In genomic region chr21:39581414-39581813, GRCh38 we compare ENCODE assay signal across 2 cellular contexts.
TF ChIP-seq lines count a peak whose summit lies in the region.

No MANE protein-coding gene starts in this region.

TF ChIP-seq in GM23338, 12 proteins besides CTCF, POLR2A, EP300 and RAD21 (continued from another document):
- TF ChIP-seq ZNF331 (CRISPR knock-in tag; IDR thresholded peaks at IDR 0.05; ENCODE audit: low read depth): no peak
- TF ChIP-seq REST (IDR thresholded peaks at IDR 0.05; ENCODE audit: unreplicated experiment): no peak
- TF ChIP-seq, protein P1, sequence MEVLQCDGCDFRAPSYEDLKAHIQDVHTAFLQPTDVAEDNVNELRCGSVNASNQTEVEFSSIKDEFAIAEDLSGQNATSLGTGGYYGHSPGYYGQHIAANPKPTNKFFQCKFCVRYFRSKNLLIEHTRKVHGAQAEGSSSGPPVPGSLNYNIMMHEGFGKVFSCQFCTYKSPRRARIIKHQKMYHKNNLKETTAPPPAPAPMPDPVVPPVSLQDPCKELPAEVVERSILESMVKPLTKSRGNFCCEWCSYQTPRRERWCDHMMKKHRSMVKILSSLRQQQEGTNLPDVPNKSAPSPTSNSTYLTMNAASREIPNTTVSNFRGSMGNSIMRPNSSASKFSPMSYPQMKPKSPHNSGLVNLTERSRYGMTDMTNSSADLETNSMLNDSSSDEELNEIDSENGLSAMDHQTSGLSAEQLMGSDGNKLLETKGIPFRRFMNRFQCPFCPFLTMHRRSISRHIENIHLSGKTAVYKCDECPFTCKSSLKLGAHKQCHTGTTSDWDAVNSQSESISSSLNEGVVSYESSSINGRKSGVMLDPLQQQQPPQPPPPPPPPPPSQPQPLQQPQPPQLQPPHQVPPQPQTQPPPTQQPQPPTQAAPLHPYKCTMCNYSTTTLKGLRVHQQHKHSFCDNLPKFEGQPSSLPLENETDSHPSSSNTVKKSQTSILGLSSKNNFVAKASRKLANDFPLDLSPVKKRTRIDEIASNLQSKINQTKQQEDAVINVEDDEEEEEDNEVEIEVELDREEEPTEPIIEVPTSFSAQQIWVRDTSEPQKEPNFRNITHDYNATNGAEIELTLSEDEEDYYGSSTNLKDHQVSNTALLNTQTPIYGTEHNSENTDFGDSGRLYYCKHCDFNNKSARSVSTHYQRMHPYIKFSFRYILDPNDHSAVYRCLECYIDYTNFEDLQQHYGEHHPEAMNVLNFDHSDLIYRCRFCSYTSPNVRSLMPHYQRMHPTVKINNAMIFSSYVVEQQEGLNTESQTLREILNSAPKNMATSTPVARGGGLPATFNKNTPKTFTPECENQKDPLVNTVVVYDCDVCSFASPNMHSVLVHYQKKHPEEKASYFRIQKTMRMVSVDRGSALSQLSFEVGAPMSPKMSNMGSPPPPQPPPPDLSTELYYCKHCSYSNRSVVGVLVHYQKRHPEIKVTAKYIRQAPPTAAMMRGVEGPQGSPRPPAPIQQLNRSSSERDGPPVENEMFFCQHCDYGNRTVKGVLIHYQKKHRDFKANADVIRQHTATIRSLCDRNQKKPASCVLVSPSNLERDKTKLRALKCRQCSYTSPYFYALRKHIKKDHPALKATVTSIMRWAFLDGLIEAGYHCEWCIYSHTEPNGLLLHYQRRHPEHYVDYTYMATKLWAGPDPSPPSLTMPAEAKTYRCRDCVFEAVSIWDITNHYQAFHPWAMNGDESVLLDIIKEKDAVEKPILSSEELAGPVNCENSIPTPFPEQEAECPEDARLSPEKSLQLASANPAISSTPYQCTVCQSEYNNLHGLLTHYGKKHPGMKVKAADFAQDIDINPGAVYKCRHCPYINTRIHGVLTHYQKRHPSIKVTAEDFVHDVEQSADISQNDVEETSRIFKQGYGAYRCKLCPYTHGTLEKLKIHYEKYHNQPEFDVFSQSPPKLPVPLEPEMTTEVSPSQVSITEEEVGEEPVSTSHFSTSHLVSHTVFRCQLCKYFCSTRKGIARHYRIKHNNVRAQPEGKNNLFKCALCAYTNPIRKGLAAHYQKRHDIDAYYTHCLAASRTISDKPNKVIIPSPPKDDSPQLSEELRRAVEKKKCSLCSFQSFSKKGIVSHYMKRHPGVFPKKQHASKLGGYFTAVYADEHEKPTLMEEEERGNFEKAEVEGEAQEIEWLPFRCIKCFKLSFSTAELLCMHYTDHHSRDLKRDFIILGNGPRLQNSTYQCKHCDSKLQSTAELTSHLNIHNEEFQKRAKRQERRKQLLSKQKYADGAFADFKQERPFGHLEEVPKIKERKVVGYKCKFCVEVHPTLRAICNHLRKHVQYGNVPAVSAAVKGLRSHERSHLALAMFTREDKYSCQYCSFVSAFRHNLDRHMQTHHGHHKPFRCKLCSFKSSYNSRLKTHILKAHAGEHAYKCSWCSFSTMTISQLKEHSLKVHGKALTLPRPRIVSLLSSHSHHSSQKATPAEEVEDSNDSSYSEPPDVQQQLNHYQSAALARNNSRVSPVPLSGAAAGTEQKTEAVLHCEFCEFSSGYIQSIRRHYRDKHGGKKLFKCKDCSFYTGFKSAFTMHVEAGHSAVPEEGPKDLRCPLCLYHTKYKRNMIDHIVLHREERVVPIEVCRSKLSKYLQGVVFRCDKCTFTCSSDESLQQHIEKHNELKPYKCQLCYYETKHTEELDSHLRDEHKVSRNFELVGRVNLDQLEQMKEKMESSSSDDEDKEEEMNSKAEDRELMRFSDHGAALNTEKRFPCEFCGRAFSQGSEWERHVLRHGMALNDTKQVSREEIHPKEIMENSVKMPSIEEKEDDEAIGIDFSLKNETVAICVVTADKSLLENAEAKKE (CRISPR knock-in tag; IDR thresholded peaks at IDR 0.05): no peak
- no peak for TF ChIP-seq EZH2phosphoT487 (IDR thresholded peaks at IDR 0.05; ENCODE audit: unreplicated experiment)
- no peak for TF ChIP-seq POLR2AphosphoS5 (IDR thresholded peaks at IDR 0.05; ENCODE audit: low read depth)
- no peak for TF ChIP-seq NANOG (IDR thresholded peaks at IDR 0.05; ENCODE audit: borderline replicate concordance)
- no peak for TF ChIP-seq JUNB (IDR thresholded peaks at IDR 0.05; ENCODE audit: unreplicated experiment)
- TF ChIP-seq ZNF114 (CRISPR knock-in tag; IDR thresholded peaks at IDR 0.05): no peak
- TF ChIP-seq, protein P2, sequence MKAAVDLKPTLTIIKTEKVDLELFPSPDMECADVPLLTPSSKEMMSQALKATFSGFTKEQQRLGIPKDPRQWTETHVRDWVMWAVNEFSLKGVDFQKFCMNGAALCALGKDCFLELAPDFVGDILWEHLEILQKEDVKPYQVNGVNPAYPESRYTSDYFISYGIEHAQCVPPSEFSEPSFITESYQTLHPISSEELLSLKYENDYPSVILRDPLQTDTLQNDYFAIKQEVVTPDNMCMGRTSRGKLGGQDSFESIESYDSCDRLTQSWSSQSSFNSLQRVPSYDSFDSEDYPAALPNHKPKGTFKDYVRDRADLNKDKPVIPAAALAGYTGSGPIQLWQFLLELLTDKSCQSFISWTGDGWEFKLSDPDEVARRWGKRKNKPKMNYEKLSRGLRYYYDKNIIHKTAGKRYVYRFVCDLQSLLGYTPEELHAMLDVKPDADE (IDR thresholded peaks at IDR 0.05): no peak
- TF ChIP-seq EZH2 (IDR thresholded peaks at IDR 0.05; ENCODE audit: low read depth, unreplicated experiment): no peak
- TF ChIP-seq STAT1 (IDR thresholded peaks at IDR 0.05; ENCODE audit: unreplicated experiment): no peak
TF ChIP-seq in GM23338: peak in this region for 0.

TF ChIP-seq in SK-N-SH, 30 proteins besides CTCF, POLR2A, EP300 and RAD21:
- TF ChIP-seq, protein P3, sequence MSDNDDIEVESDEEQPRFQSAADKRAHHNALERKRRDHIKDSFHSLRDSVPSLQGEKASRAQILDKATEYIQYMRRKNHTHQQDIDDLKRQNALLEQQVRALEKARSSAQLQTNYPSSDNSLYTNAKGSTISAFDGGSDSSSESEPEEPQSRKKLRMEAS (IDR thresholded peaks at IDR 0.05; ENCODE audit: low read depth): no peak
- TF ChIP-seq YY1 (IDR thresholded peaks at IDR 0.05; ENCODE audit: low read depth) (no peak), GATA2 (CRISPR knock-in tag; IDR thresholded peaks at IDR 0.05) (no peak), SMC3 (IDR thresholded peaks at IDR 0.05; ENCODE audit: low read depth, low read length) (no peak), EZH2phosphoT487 (IDR thresholded peaks at IDR 0.05; ENCODE audit: borderline replicate concordance, low read depth) (no peak), FOXM1 (IDR thresholded peaks at IDR 0.05; ENCODE audit: low read depth) (no peak), ELF1 (IDR thresholded peaks at IDR 0.05) (no peak), SIN3A (IDR thresholded peaks at IDR 0.05; ENCODE audit: borderline replicate concordance, low read depth, low read length) (no peak), MXI1 (IDR thresholded peaks at IDR 0.05; ENCODE audit: low read depth, low read length) (no peak), JUND (IDR thresholded peaks at IDR 0.05) (no peak), CHD2 (IDR thresholded peaks at IDR 0.05; ENCODE audit: low read length, partially characterized antibody) (no peak), TAF1 (IDR thresholded peaks at IDR 0.05; ENCODE audit: borderline replicate concordance, low read depth, low read length) (no peak), IRF3 (IDR thresholded peaks at IDR 0.05; ENCODE audit: low read depth, low read length) (no peak), POLR2AphosphoS5 (IDR thresholded peaks at IDR 0.05; ENCODE audit: low read depth, low read length) (no peak), RCOR1 (IDR thresholded peaks at IDR 0.05; ENCODE audit: low read length) (no peak)
- TF ChIP-seq, protein P4, sequence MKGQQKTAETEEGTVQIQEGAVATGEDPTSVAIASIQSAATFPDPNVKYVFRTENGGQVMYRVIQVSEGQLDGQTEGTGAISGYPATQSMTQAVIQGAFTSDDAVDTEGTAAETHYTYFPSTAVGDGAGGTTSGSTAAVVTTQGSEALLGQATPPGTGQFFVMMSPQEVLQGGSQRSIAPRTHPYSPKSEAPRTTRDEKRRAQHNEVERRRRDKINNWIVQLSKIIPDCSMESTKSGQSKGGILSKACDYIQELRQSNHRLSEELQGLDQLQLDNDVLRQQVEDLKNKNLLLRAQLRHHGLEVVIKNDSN (IDR thresholded peaks at IDR 0.05; ENCODE audit: borderline replicate concordance, low read depth): no peak
- TF ChIP-seq, protein P5, sequence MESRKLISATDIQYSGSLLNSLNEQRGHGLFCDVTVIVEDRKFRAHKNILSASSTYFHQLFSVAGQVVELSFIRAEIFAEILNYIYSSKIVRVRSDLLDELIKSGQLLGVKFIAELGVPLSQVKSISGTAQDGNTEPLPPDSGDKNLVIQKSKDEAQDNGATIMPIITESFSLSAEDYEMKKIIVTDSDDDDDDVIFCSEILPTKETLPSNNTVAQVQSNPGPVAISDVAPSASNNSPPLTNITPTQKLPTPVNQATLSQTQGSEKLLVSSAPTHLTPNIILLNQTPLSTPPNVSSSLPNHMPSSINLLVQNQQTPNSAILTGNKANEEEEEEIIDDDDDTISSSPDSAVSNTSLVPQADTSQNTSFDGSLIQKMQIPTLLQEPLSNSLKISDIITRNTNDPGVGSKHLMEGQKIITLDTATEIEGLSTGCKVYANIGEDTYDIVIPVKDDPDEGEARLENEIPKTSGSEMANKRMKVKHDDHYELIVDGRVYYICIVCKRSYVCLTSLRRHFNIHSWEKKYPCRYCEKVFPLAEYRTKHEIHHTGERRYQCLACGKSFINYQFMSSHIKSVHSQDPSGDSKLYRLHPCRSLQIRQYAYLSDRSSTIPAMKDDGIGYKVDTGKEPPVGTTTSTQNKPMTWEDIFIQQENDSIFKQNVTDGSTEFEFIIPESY (IDR thresholded peaks at IDR 0.05; ENCODE audit: borderline replicate concordance, low read depth): no peak
